Comparison of ENCODE assay signal across 8 cellular contexts in genomic region chr15:64699767-64700388, GRCh38.
DNase-seq lines count a peak whose midpoint lies in the region; ATAC-seq and TF ChIP-seq lines count a peak whose summit lies in the region.

No MANE protein-coding gene starts in this region.

- H3K4me1 Mint-ChIP-seq in CD14-positive monocyte (peaks cover 79% of the 10 kb centered on the region), nephron progenitor cell (peaks cover 78% of the 10 kb centered on the region)

- intact Hi-C loops in CD14-positive monocyte (cut with micrococcal nuclease) = loop anchor here (5.0 to 10.0 kb wide), 4 partner anchors 125 to 595 kb away; partner anchors contain the start of genes PIF1 (in 2 of the 2), PLEKHO2 (in 1 of the 2) and RNU5A-1 (in 1 of the 2)
- intact Hi-C loops in esophagus squamous epithelium (cut with DNase I) = no loop called here

- H3K36me3 ChIP-seq in NT2/D1 (ENCODE audit: insufficient read depth, insufficient read length, low read length) (peaks cover 22% of the 10 kb centered on the region), esophagus squamous epithelium (peaks cover 0 to 9% (median 0%) of the 10 kb centered on the region in 3 donors)

- H3K36me3 Mint-ChIP-seq in CD14-positive monocyte (peaks cover 19 to 34% of the 10 kb centered on the region in 2 donors), nephron progenitor cell (ENCODE audit: low read depth) (peaks cover 28% of the 10 kb centered on the region)

- peak overlapping the region; percentile 70 for H3K9ac ChIP-seq in NT2/D1 (ENCODE audit: insufficient read length, low read depth)

- DNase-seq in CD14-positive monocyte (ENCODE audit: low spot score) (no peak), NT2/D1 (ENCODE audit: low read depth, low spot score) (peak; percentile 80), esophagus squamous epithelium (lab: John Stamatoyannopoulos, UW) (no peak), nephron progenitor cell (peak; percentile 66), NCI-H345 treated with DMSO at 0.1 percent for 48 hours (lab: John Stamatoyannopoulos, UW; ENCODE audit: unreplicated experiment) (no peak), T-helper 2 cell (no peak)

- no peak for TF ChIP-seq POLR2A in esophagus squamous epithelium (IDR thresholded peaks at IDR 0.05)

- no peaks in the 10 kb centered on the region for H3K9me3 Mint-ChIP-seq in CD14-positive monocyte
- no peaks in the 10 kb centered on the region for H3K9me3 Mint-ChIP-seq in nephron progenitor cell

- H3K9me3 ChIP-seq in NT2/D1 (ENCODE audit: insufficient read depth, low read length) = no peaks in the 10 kb centered on the region
- no peaks in the 10 kb centered on the region for H3K9me3 ChIP-seq in esophagus squamous epithelium

- 16 to 23% methylated on average over 7 of the region's 7 CpGs for WGBS in esophagus squamous epithelium, 2 donors

- peak overlapping the region in 5 of 7 donors; percentile 7 to 76 (median 61) for H3K27ac Mint-ChIP-seq in CD14-positive monocyte
- H3K27ac Mint-ChIP-seq in nephron progenitor cell = peak overlapping the region; percentile 98

- TF ChIP-seq CTCF in CD14-positive monocyte (IDR thresholded peaks at IDR 0.05) (no peak), esophagus squamous epithelium (IDR thresholded peaks at IDR 0.05) (no peak), nephron progenitor cell (IDR thresholded peaks at IDR 0.05) (no peak)

- H3K4me3 ChIP-seq in NT2/D1 (ENCODE audit: insufficient read length, low read depth) (peak overlapping the region; percentile 53), esophagus squamous epithelium (peak overlapping the region in 3 of 4 donors; percentile 6 to 47 (median 18))

- H3K27me3 ChIP-seq in NT2/D1 (ENCODE audit: insufficient read depth, insufficient read length) (no peaks in the 10 kb centered on the region), esophagus squamous epithelium (no peaks in the 10 kb centered on the region)

- H3K27me3 Mint-ChIP-seq in CD14-positive monocyte (ENCODE audit: low read depth in 3 of 3) = peaks cover 0 to 2% (median 0%) of the 10 kb centered on the region in 3 donors
- no peaks in the 10 kb centered on the region for H3K27me3 Mint-ChIP-seq in nephron progenitor cell (ENCODE audit: low read depth, poor library complexity)

- H3K4me3 Mint-ChIP-seq in CD14-positive monocyte = peak overlapping the region; percentile 48 to 95
- H3K4me3 Mint-ChIP-seq in nephron progenitor cell = peak overlapping the region; percentile 92

- H3K4me1 ChIP-seq in NT2/D1 (ENCODE audit: insufficient read depth, insufficient read length) = no peaks in the 10 kb centered on the region
- peaks cover 51 to 87% (median 59%) of the 10 kb centered on the region in 3 donors for H3K4me1 ChIP-seq in esophagus squamous epithelium

- peak overlapping the region; percentile 61 to 94 (median 90) for H3K27ac ChIP-seq in esophagus squamous epithelium

- ATAC-seq in HG03432 (IDR thresholded peaks at IDR 0.05; ENCODE audit: unreplicated experiment) (no peak), HG02884 (IDR thresholded peaks at IDR 0.05; ENCODE audit: unreplicated experiment) (no peak)

Comparison
In these comparisons a context has a peak if more than half of its experiments do, and no peak if none do; other contexts are left out.
1. DNase-seq: peak in NT2/D1 (single experiment) and nephron progenitor cell (single experiment); none in CD14-positive monocyte (single experiment), esophagus squamous epithelium (single experiment), NCI-H345 treated with DMSO at 0.1 percent for 48 hours (single experiment) and T-helper 2 cell (0 of 5).